In genomic region chr1:11623702-11624101, GRCh38 we compare ENCODE assay signal across 27 cellular contexts.
"Had no signal": no experiment of that assay in that cellular context is flagged by ENCODE, and none has a peak within 500 bp of the region (broad histone marks: within the 10 kb centered on the region; RNA-seq: fewer than 3 reads in every experiment).

No MANE protein-coding gene starts in this region.

- ATAC-seq: naive thymus-derived CD4-positive, alpha-beta T cell; natural killer cell; psoas muscle; right cardiac atrium; right lobe of liver; stimulated activated effector memory CD8-positive, alpha-beta T cell treated with anti-CD3 and anti-CD28 coated beads, Interleukin-12 subunit alpha, Interleukin-12 subunit beta, amount 100 ng/mL, for 72 hours; stimulated activated naive B cell treated with anti-CD40 and anti-IgM and Interleukin-4, amounts not matched to agents 10 μg/mL and 1 μg/mL and 100 μg/mL, for 72 hours had no signal

- H3K4me1 ChIP-seq: parathyroid adenoma, psoas muscle, right lobe of liver, sigmoid colon, stomach, thyroid gland, tibial nerve, upper lobe of left lung, vagina had no signal

- H3K79me2 ChIP-seq: parathyroid adenoma had no signal

- DNase-seq: naive thymus-derived CD4-positive, alpha-beta T cell; natural killer cell; nucleus accumbens; ovary; posterior cingulate gyrus; psoas muscle; right cardiac atrium; right lobe of liver; sigmoid colon; small intestine; stimulated activated CD4-positive, alpha-beta T cell treated with anti-CD3 and anti-CD28 coated beads, Interleukin-15, amount 100 ng/mL, for 24 hours; stimulated activated CD4-positive, alpha-beta T cell treated with anti-CD3 and anti-CD28 coated beads, Interleukin-2, amount 100 ng/mL, for 24 hours; stimulated activated CD4-positive, alpha-beta T cell treated with anti-CD3 and anti-CD28 coated beads, Interleukin-2, amount 100 ng/mL, for 48 hours; stimulated activated CD4-positive, alpha-beta T cell treated with anti-CD3 and anti-CD28 coated beads, Interleukin-4, amount 100 ng/mL, for 24 hours; stimulated activated naive B cell treated with anti-CD40 and anti-IgM and Interleukin-4, amounts not matched to agents 10 μg/mL and 1 μg/mL and 100 μg/mL, for 72 hours; stimulated activated naive CD4-positive, alpha-beta T cell treated with Interleukin-2 at 50 U/mL for 16 hours; stomach; thyroid gland; trophoblast cell; upper lobe of left lung had no signal

- H3K27ac ChIP-seq: neutrophil, ovary, parathyroid adenoma, psoas muscle, right lobe of liver, sigmoid colon, stomach, thoracic aorta, thyroid gland, tibial nerve, upper lobe of left lung, vagina had no signal

- H3K27me3 ChIP-seq: ovary, right lobe of liver, thyroid gland, upper lobe of left lung, vagina had no signal

- H3K9me3 ChIP-seq: neutrophil, ovary, psoas muscle, right lobe of liver, sigmoid colon, thoracic aorta, thyroid gland, tibial nerve, upper lobe of left lung, vagina had no signal

- H2AFZ ChIP-seq: parathyroid adenoma had no signal

- H3K36me3 ChIP-seq: neutrophil, ovary, right lobe of liver, sigmoid colon, stomach, thoracic aorta, thyroid gland, tibial nerve, upper lobe of left lung, vagina had no signal

- H3K4me3 ChIP-seq: ovary, psoas muscle, right lobe of liver, sigmoid colon, stomach, thoracic aorta, thyroid gland, tibial nerve, upper lobe of left lung, vagina had no signal

- H3K9ac ChIP-seq: parathyroid adenoma had no signal

- FAIRE-seq: small intestine, urothelium cell line had no signal
